Comparison of ENCODE assay signal across 8 cellular contexts in genomic region chr6:158703840-158704822, GRCh38. TPM values are rescaled to one million over a fixed set of nuclear protein-coding genes. Genes with fewer than 3 reads are reported as not detected.
DNase-seq lines count a peak whose midpoint lies in the region; ATAC-seq and TF ChIP-seq lines count a peak whose summit lies in the region.

No MANE protein-coding gene starts in this region.

- no peaks in the 10 kb centered on the region for H3K9me3 ChIP-seq in osteoblast (ENCODE audit: low read depth, low read length)
- H3K9me3 ChIP-seq in thymus (ENCODE audit: control insufficient read depth), result no peaks in the 10 kb centered on the region

- H3K79me2 ChIP-seq in osteoblast (ENCODE audit: insufficient read depth, low read length), result no peaks in the 10 kb centered on the region

- H3K4me2 ChIP-seq in osteoblast (ENCODE audit: insufficient read depth, low read length), result peak overlapping the region; percentile 87

- peaks cover 2% of the 10 kb centered on the region for H3K27me3 Mint-ChIP-seq in IgD-negative memory B cell
- H3K27me3 Mint-ChIP-seq in activated naive CD4-positive, alpha-beta T cell treated with anti-CD3 and anti-CD28 coated beads for 36 hours (ENCODE audit: low read depth), result no peaks in the 10 kb centered on the region

- H3K4me1 ChIP-seq in osteoblast (ENCODE audit: insufficient read depth, low read length) (peaks cover 29% of the 10 kb centered on the region), thymus (ENCODE audit: control insufficient read depth, insufficient read depth, low read length) (no peaks in the 10 kb centered on the region)

- H3K27me3 ChIP-seq in osteoblast (ENCODE audit: insufficient read depth, low read length) (no peaks in the 10 kb centered on the region), thymus (ENCODE audit: control insufficient read depth, insufficient read depth) (no peaks in the 10 kb centered on the region)

- H3K36me3 ChIP-seq in osteoblast (ENCODE audit: insufficient read depth, low read length) (no peaks in the 10 kb centered on the region), thymus (ENCODE audit: control insufficient read depth, insufficient read depth) (peaks cover 18% of the 10 kb centered on the region)

- intact Hi-C loops in activated naive CD4-positive, alpha-beta T cell treated with anti-CD3 and anti-CD28 coated beads for 36 hours (cut with micrococcal nuclease), result loop anchor here (1.0 to 2.0 kb wide), 3 partner anchors 268 to 431 kb away; no protein-coding TSS in a partner anchor

- H3K4me3 Mint-ChIP-seq in IgD-negative memory B cell, result peak overlapping the region; percentile 80 to 90 (median 84)
- H3K4me3 Mint-ChIP-seq in activated naive CD4-positive, alpha-beta T cell treated with anti-CD3 and anti-CD28 coated beads for 36 hours, result peak overlapping the region; percentile 58

- WGBS in thymus, result 19% methylated on average over 42 of the region's 42 CpGs

- peak; percentile 93 for ATAC-seq in GM21619 (IDR thresholded peaks at IDR 0.05; ENCODE audit: unreplicated experiment)

- H2AFZ ChIP-seq in osteoblast (ENCODE audit: low read length), result peak overlapping the region; percentile 81

- H3K9me3 Mint-ChIP-seq in IgD-negative memory B cell, result no peaks in the 10 kb centered on the region
- no peaks in the 10 kb centered on the region for H3K9me3 Mint-ChIP-seq in activated naive CD4-positive, alpha-beta T cell treated with anti-CD3 and anti-CD28 coated beads for 36 hours

- H3K27ac ChIP-seq in osteoblast (ENCODE audit: low read depth, low read length), result no peak overlapping the region
- no peak overlapping the region for H3K27ac ChIP-seq in thymus (ENCODE audit: low read depth)

- TF ChIP-seq CTCF in osteoblast (IDR thresholded peaks at IDR 0.05; ENCODE audit: extremely low read depth, low read depth, low read length), result peak; percentile 86

- in situ Hi-C loops in SK-MEL-5 (cut with HindIII; ENCODE audit: low pct_unique_long_range_greater_than_20kb, low sequenced_read_pairs), result no loop called here

- peaks cover 13 to 17% (median 17%) of the 10 kb centered on the region in 3 donors for H3K4me1 Mint-ChIP-seq in IgD-negative memory B cell
- H3K4me1 Mint-ChIP-seq in activated naive CD4-positive, alpha-beta T cell treated with anti-CD3 and anti-CD28 coated beads for 36 hours (ENCODE audit: low read depth), result peaks cover 15% of the 10 kb centered on the region

- H4K20me1 ChIP-seq in osteoblast (ENCODE audit: insufficient read depth, low read length), result no peaks in the 10 kb centered on the region

- H3K4me3 ChIP-seq in osteoblast (ENCODE audit: insufficient read depth, low read length) (peak overlapping the region; percentile 73), thymus (ENCODE audit: low read length) (peak overlapping the region; percentile 20)

- CTCF ChIA-PET in activated naive CD4-positive, alpha-beta T cell treated with anti-CD3 and anti-CD28 coated beads for 36 hours (lab: Charles Lee), result interaction anchor here (0.6 to 2.0 kb wide), 12 partner anchors 13 to 490 kb away, joined by 3 to 18 read pairs (median 3); partner anchors contain the start of gene RSPH3

- no peaks in the 10 kb centered on the region for H3K36me3 Mint-ChIP-seq in IgD-negative memory B cell
- peaks cover 17% of the 10 kb centered on the region for H3K36me3 Mint-ChIP-seq in activated naive CD4-positive, alpha-beta T cell treated with anti-CD3 and anti-CD28 coated beads for 36 hours (ENCODE audit: low read depth)

- peak overlapping the region; percentile 2 to 72 (median 43) for H3K27ac Mint-ChIP-seq in IgD-negative memory B cell
- no peak overlapping the region for H3K27ac Mint-ChIP-seq in activated naive CD4-positive, alpha-beta T cell treated with anti-CD3 and anti-CD28 coated beads for 36 hours

- DNase-seq in Daoy (ENCODE audit: low read depth), result peak; percentile 78
- DNase-seq in SK-MEL-5 (ENCODE audit: low read depth, low spot score), result peak; percentile 62
- peak; percentile 80 for DNase-seq in activated naive CD4-positive, alpha-beta T cell treated with anti-CD3 and anti-CD28 coated beads for 36 hours
- DNase-seq in glomerular visceral epithelial cell (ENCODE audit: extremely low spot score), result peak; percentile 74
- peak; percentile 97 for DNase-seq in osteoblast (ENCODE audit: insufficient read length, low spot score, missing footprints)

RNA-seq across cellular contexts. Expression of gene SYTL3, which starts 54.3 kb away (rescaled TPM):
- total RNA-seq in Daoy (2014; rRNA removed; shearing (Covaris generic)), result 1.5 and 6.5 TPM in 2 replicates
- 1.8 TPM for polyA plus RNA-seq in IgD-negative memory B cell
- total RNA-seq in SK-MEL-5 (2014; rRNA removed; shearing (Covaris generic)), result 0.85 and 0.92 TPM in 2 replicates
- 1.5 and 2.0 TPM in 2 replicates for polyA plus RNA-seq in SK-MEL-5 (2015; cell fraction: cytosol; rRNA removed)
- polyA plus RNA-seq in SK-MEL-5 (2015; cell fraction: nucleus; rRNA removed), result 0.52 and 0.93 TPM in 2 replicates
- total RNA-seq in activated naive CD4-positive, alpha-beta T cell treated with anti-CD3 and anti-CD28 coated beads for 36 hours, result 100 to 1,000 TPM; 115 to 120 TPM
- total RNA-seq in osteoblast, result 1.5 and 2.2 TPM in 2 replicates
- 109 TPM for polyA plus RNA-seq in thymus

RNA-seq across cellular contexts. Expression of gene DYNLT1, which starts 59.6 kb away (rescaled TPM):
- 29.3 and 51.9 TPM in 2 replicates for total RNA-seq in Daoy (2014; rRNA removed; shearing (Covaris generic))
- polyA plus RNA-seq in IgD-negative memory B cell, result 48.6 TPM
- 10.2 and 14.2 TPM in 2 replicates for total RNA-seq in SK-MEL-5 (2014; rRNA removed; shearing (Covaris generic))
- polyA plus RNA-seq in SK-MEL-5 (2015; cell fraction: cytosol; rRNA removed), result 32.5 and 34.3 TPM in 2 replicates
- polyA plus RNA-seq in SK-MEL-5 (2015; cell fraction: nucleus; rRNA removed), result 47.9 and 50.1 TPM in 2 replicates
- total RNA-seq in activated naive CD4-positive, alpha-beta T cell treated with anti-CD3 and anti-CD28 coated beads for 36 hours, result 100 to 1,000 TPM in 1 of 2 experiments, 10 to 100 TPM in 1; 99.1 to 107 TPM
- 54.3 and 70.4 TPM in 2 replicates for total RNA-seq in osteoblast
- polyA plus RNA-seq in thymus, result 248 TPM

Comparison
In these comparisons a context has a peak if more than half of its experiments do, and no peak if none do; other contexts are left out.
1. RNA of gene SYTL3, which starts 54.3 kb away (total RNA-seq): 115 to 120 TPM in activated naive CD4-positive, alpha-beta T cell treated with anti-CD3 and anti-CD28 coated beads for 36 hours; 1.5 to 2.2 TPM in osteoblast, 1.5 to 6.5 TPM in Daoy and 0.85 to 0.92 TPM in SK-MEL-5; every median in the first group is over 10 times any median in the second.
2. Peak in every context shown above with its lines, with median percentiles within 50 percentile points of each other: DNase-seq.